In the genomic region with DNA sequence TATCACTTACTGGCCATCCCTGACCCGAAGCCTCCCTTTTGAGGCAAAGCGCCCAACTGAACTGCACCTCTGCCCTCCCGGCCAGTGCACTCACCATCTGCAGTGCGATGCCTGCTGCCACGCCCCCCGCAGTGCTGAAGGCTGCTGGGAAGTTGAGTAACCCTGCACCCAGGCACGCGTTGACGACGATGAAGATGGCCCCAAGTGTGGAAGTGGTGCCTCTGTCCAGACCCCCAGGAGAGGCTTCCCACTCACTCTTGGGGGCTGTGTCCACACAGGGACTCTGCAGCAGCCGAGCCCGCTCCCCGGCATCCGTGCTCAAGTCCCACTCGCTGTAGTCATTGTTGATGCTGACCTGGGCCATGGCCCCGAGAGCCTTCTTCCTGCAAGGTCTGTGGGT, we compare ENCODE assay signal across 24 cellular contexts. TPM values are rescaled to one million over a fixed set of nuclear protein-coding genes. Genes with fewer than 3 reads are reported as not detected.
DNase-seq lines count a peak whose midpoint lies in the region; ATAC-seq, FAIRE-seq and TF ChIP-seq lines count a peak whose summit lies in the region.
"Had no signal": no experiment of that assay in that cellular context is flagged by ENCODE, and none has a peak within 500 bp of the region (broad histone marks: within the 10 kb centered on the region; RNA-seq: fewer than 3 reads in every experiment).

No MANE protein-coding gene starts in this region.

- no peak for TF ChIP-seq RAD21 in H1 (IDR thresholded peaks at IDR 0.05 in 1 of 2, conservative IDR thresholded peaks at IDR 0.05 in 1 of 2; ENCODE audit: low read depth in 2 of 2, low read length in 2 of 2)

- H3K36me3 ChIP-seq in H1 (ENCODE audit: control insufficient read depth in 2 of 4, insufficient read depth in 4 of 4, low read length in 3 of 4) (peaks cover 2 to 22% (median 8%) of the 10 kb centered on the region in 4 experiments; a peak in 4 of 8 replicates), osteoblast (ENCODE audit: insufficient read depth, low read length) (peaks cover 47% of the 10 kb centered on the region)
- H3K36me3 ChIP-seq: BE2C had no signal

- no peak overlapping the region for H2BK12ac ChIP-seq in H1 (ENCODE audit: low read depth, low read length)

- CTCF ChIA-PET in H1 (lab: Charles Lee; ENCODE audit: partially characterized antibody) = interaction anchor here (2.1 kb wide), 1 partner anchor 76 kb away, joined by 6 read pairs; no protein-coding TSS in a partner anchor

- H3K14ac ChIP-seq in H1 (ENCODE audit: insufficient read length) = no peak overlapping the region

- H3K79me2 ChIP-seq in H1 (ENCODE audit: control insufficient read depth in 1 of 2, insufficient read depth in 2 of 2, low read length in 2 of 2) (no peaks in the 10 kb centered on the region; a peak in 1 of 4 replicates), osteoblast (ENCODE audit: insufficient read depth, low read length) (peaks cover 41% of the 10 kb centered on the region)

- H2AFZ ChIP-seq in H1 (ENCODE audit: low read length) (no peak overlapping the region), osteoblast (ENCODE audit: low read length) (no peak overlapping the region)
- H2AFZ ChIP-seq: GM23338 had no signal

- H3K23ac ChIP-seq in H1 (ENCODE audit: insufficient read length) = no peak overlapping the region

- H3K27me3 ChIP-seq in H1 (replicated peaks in 1 of 4; ENCODE audit: control insufficient read depth in 3 of 4, extremely low read depth in 1 of 4, insufficient read depth in 3 of 4, low read length in 3 of 4) (no peaks in the 10 kb centered on the region), osteoblast (ENCODE audit: insufficient read depth, low read length) (no peaks in the 10 kb centered on the region)
- H3K27me3 ChIP-seq: BE2C; BLaER1 treated with 17β-estradiol and CSF1 and Interleukin-3, amounts not matched to agents 10 nM and 100 nM had no signal

- no peak for TF ChIP-seq EP300 in H1 (IDR thresholded peaks at IDR 0.05; ENCODE audit: borderline replicate concordance in 1 of 2, low read depth in 2 of 2, low read length in 2 of 2)

- H4K91ac ChIP-seq in H1 (replicated peaks; ENCODE audit: insufficient read length, low read length) = no peak overlapping the region

- no peak overlapping the region for H3K56ac ChIP-seq in H1 (replicated peaks; ENCODE audit: insufficient read length, low read depth, low read length)

- WGBS in H1 (ENCODE audit: extremely low coverage in 1 of 2, insufficient coverage in 1 of 2, insufficient read length in 1 of 2, insufficient replicate concordance in 2 of 2, low coverage in 1 of 2, low lambda C conversion rate in 2 of 2, missing lambda C conversion rate in 1 of 2), 2 experiments = 96% methylated on average over 16 of the region's 16 CpGs; no CpG with 5 or more reads in 1 of the 2 experiments

- peak overlapping the region; percentile 35; the same call in 1 of the 2 replicates for H4K8ac ChIP-seq in H1 (ENCODE audit: extremely low read depth, insufficient read depth, low read length)

- no peak overlapping the region for H2BK15ac ChIP-seq in H1 (ENCODE audit: low read length)

- H2BK20ac ChIP-seq in H1 (ENCODE audit: low read length) = no peak overlapping the region

- H3K4me3 ChIP-seq in H1 (ENCODE audit: extremely low read depth in 1 of 4, insufficient read depth in 2 of 4, low read depth in 3 of 4, low read length in 4 of 4) = no peak overlapping the region
- no peak overlapping the region for H3K4me3 ChIP-seq in osteoblast (ENCODE audit: insufficient read depth, low read length)
- H3K4me3 ChIP-seq: BLaER1 treated with 17β-estradiol and CSF1 and Interleukin-3, amounts not matched to agents 10 nM and 100 nM; GM12878; GM23338 had no signal

- H3K27ac ChIP-seq in H1 (ENCODE audit: low read depth, low read length) (no peak overlapping the region), osteoblast (ENCODE audit: low read depth, low read length) (no peak overlapping the region)
- H3K27ac ChIP-seq: 22Rv1; BLaER1 treated with 17β-estradiol and CSF1 and Interleukin-3, amounts not matched to agents 10 nM and 100 nM had no signal

- no peak for FAIRE-seq in H1 (lab: Jason Lieb, UNC)
- FAIRE-seq: A204.1, D721Med, GM12878, H54 had no signal

- H3K79me1 ChIP-seq in H1 (ENCODE audit: low read depth, low read length) = peaks cover 3% of the 10 kb centered on the region; the same call in 1 of the 2 replicates

- H3K4ac ChIP-seq in H1 (replicated peaks; ENCODE audit: insufficient read length, low read depth, low read length) = no peak overlapping the region

- peaks cover 8% of the 10 kb centered on the region; the same call in 1 of the 2 replicates for H3K23me2 ChIP-seq in H1 (ENCODE audit: low read depth, low read length)

- H2AK5ac ChIP-seq in H1 (ENCODE audit: low read depth, low read length) = no peak overlapping the region

- H3K9me3 ChIP-seq in H1 (ENCODE audit: insufficient read depth in 2 of 2, low read depth in 1 of 2, low read length in 1 of 2) (no peaks in the 10 kb centered on the region), osteoblast (ENCODE audit: low read depth, low read length) (no peaks in the 10 kb centered on the region)
- H3K9me3 ChIP-seq: BE2C; BLaER1 treated with 17β-estradiol and CSF1 and Interleukin-3, amounts not matched to agents 10 nM and 100 nM had no signal

- H4K20me1 ChIP-seq in H1 (replicated peaks in 1 of 2; ENCODE audit: control insufficient read depth in 1 of 2, insufficient read depth in 2 of 2, low read length in 2 of 2) = peaks cover 0 to 9% of the 10 kb centered on the region in 2 experiments
- H4K20me1 ChIP-seq in osteoblast (ENCODE audit: insufficient read depth, low read length) = peaks cover 16% of the 10 kb centered on the region

- POLR2A ChIA-PET in H1 (lab: Charles Lee; ENCODE audit: partially characterized antibody) = interaction anchor here (1.1 to 1.4 kb wide), 2 partner anchors 13 to 76 kb away, joined by 3 read pairs; no protein-coding TSS in a partner anchor

- H4K5ac ChIP-seq in H1 (ENCODE audit: insufficient read length, low read depth, low read length) = no peak overlapping the region

- no peak overlapping the region for H2BK120ac ChIP-seq in H1 (replicated peaks; ENCODE audit: low read depth, low read length)

- TF ChIP-seq CTCF in H1 (IDR thresholded peaks at IDR 0.05; ENCODE audit: control extremely low read depth in 1 of 3, insufficient read depth in 1 of 3, low read depth in 1 of 3, low read length in 3 of 3) (no peak), osteoblast (IDR thresholded peaks at IDR 0.05; ENCODE audit: extremely low read depth, low read depth, low read length) (no peak)

- H3K4me1 ChIP-seq in H1 (replicated peaks in 1 of 4; ENCODE audit: control insufficient read depth in 3 of 4, insufficient read depth in 4 of 4, low read length in 3 of 4) (peaks cover 0 to 7% (median 2%) of the 10 kb centered on the region in 4 experiments; a peak in 5 of 7 replicates), osteoblast (ENCODE audit: insufficient read depth, low read length) (peaks cover 12% of the 10 kb centered on the region)
- H3K4me1 ChIP-seq: BE2C had no signal

- no peak overlapping the region for H3K4me2 ChIP-seq in H1 (ENCODE audit: insufficient read depth in 1 of 2, low read depth in 2 of 2, low read length in 2 of 2)
- H3K4me2 ChIP-seq in osteoblast (ENCODE audit: insufficient read depth, low read length) = no peak overlapping the region
- H3K4me2 ChIP-seq: GM23338 had no signal

- ATAC-seq in left lobe of liver (peak; percentile 22), HG02938 (IDR thresholded peaks at IDR 0.05; ENCODE audit: unreplicated experiment) (no peak)
- ATAC-seq: GM12878, GM23338 had no signal

- no peak overlapping the region for H2BK5ac ChIP-seq in H1 (ENCODE audit: low read depth, low read length)

- DNase-seq in AG20443 (ENCODE audit: low spot score) = peak; percentile 5
- no peak for DNase-seq in H1 (ENCODE audit: low read depth in 1 of 2, low spot score in 2 of 2)
- DNase-seq in left lobe of liver (ENCODE audit: low spot score) = peak; percentile 50
- peak; percentile 10 for DNase-seq in osteoblast (ENCODE audit: insufficient read length, low spot score, missing footprints)
- no peak for DNase-seq in putamen (ENCODE audit: low spot score)
- no peak for DNase-seq in HK-2 (ENCODE audit: unreplicated experiment)
- no peak for DNase-seq in dedifferentiated amniotic fluid mesenchymal stem cell (ENCODE audit: extremely low spot score)
- DNase-seq: AML-193; BE2C; CD4-positive, alpha-beta T cell; CD8-positive, alpha-beta memory T cell; DMS 273 treated with DMSO at 0.1 percent for 48 hours; DMS79; EL; GDM1; HCEC 1CT had no signal

- no peak for TF ChIP-seq POLR2A in H1 (IDR thresholded peaks at IDR 0.05; ENCODE audit: control extremely low read depth in 1 of 2, low read depth in 2 of 2, low read length in 2 of 2)

- H3K18ac ChIP-seq in H1 (ENCODE audit: extremely low read depth, low read length) = no peak overlapping the region

- peak overlapping the region in 1 of 4 experiments; percentile 9; a peak in 1 of 7 replicates for H3K9ac ChIP-seq in H1 (replicated peaks in 1 of 4; ENCODE audit: extremely low read depth in 1 of 4, low read depth in 3 of 4, low read length in 3 of 4)
- H3K9ac ChIP-seq: BLaER1 treated with 17β-estradiol and CSF1 and Interleukin-3, amounts not matched to agents 10 nM and 100 nM had no signal

RNA-seq across cellular contexts. Expression of gene SLC38A7, which starts 4.8 kb away (rescaled TPM):
- total RNA-seq in H1 (2021; fragmentation: NEBNext Ultra II Directional; extraction: Animal tissue kit (Norgen Biotek cat#: 25700)) = 26.7 and 29.6 TPM in 2 replicates
- 25.4 and 28.0 TPM in 2 replicates for polyA plus RNA-seq in H1 (2011; rRNA removed)
- polyA plus RNA-seq in H1 (2011; cell fraction: cytosol; rRNA removed) = 17.5 TPM
- 30.4 TPM for polyA plus RNA-seq in H1 (2011; cell fraction: nucleus; rRNA removed)
- polyA plus RNA-seq in H1 (2012, experiment 1 of 2) = 24.0 to 27.8 TPM (median 27.0 TPM) in 4 replicates
- polyA plus RNA-seq in H1 (2012, experiment 2 of 2) = 24.8 TPM
- polyA plus RNA-seq in H1 (2013, experiment 1 of 2) = 26.2 TPM
- polyA plus RNA-seq in H1 (2013, experiment 2 of 2) = 27.8 TPM
- polyA minus RNA-seq in H1 (2011; rRNA and poly(A)+ RNA removed) = 39.4 and 49.0 TPM in 2 replicates
- 21.8 TPM for polyA minus RNA-seq in H1 (2011; cell fraction: cytosol; rRNA and poly(A)+ RNA removed)
- polyA minus RNA-seq in H1 (2011; cell fraction: nucleus; rRNA and poly(A)+ RNA removed) = 37.0 TPM
- total RNA-seq in left lobe of liver (15.0 TPM), osteoblast (65.1 and 68.4 TPM in 2 replicates)

RNA-seq across cellular contexts. Expression of gene CNOT1, which starts 50.1 kb away (rescaled TPM):
- total RNA-seq in H1 (2021; fragmentation: NEBNext Ultra II Directional; extraction: Animal tissue kit (Norgen Biotek cat#: 25700)) = 306 and 309 TPM in 2 replicates
- 198 and 319 TPM in 2 replicates for polyA plus RNA-seq in H1 (2011; rRNA removed)
- 228 TPM for polyA plus RNA-seq in H1 (2011; cell fraction: cytosol; rRNA removed)
- 262 TPM for polyA plus RNA-seq in H1 (2011; cell fraction: nucleus; rRNA removed)
- polyA plus RNA-seq in H1 (2012, experiment 1 of 2) = 221 to 295 TPM (median 283 TPM) in 4 replicates
- 11.7 TPM for polyA plus RNA-seq in H1 (2012, experiment 2 of 2)
- polyA plus RNA-seq in H1 (2013, experiment 1 of 2) = 92.1 TPM
- 88.4 TPM for polyA plus RNA-seq in H1 (2013, experiment 2 of 2)
- 1,134 and 1,705 TPM in 2 replicates for polyA minus RNA-seq in H1 (2011; rRNA and poly(A)+ RNA removed)
- 439 TPM for polyA minus RNA-seq in H1 (2011; cell fraction: cytosol; rRNA and poly(A)+ RNA removed)
- polyA minus RNA-seq in H1 (2011; cell fraction: nucleus; rRNA and poly(A)+ RNA removed) = 471 TPM
- total RNA-seq in left lobe of liver (63.6 TPM), osteoblast (114 and 122 TPM in 2 replicates)

RNA-seq across cellular contexts. Expression of gene GOT2, which starts 54.4 kb away (rescaled TPM):
- 218 and 223 TPM in 2 replicates for total RNA-seq in H1 (2021; fragmentation: NEBNext Ultra II Directional; extraction: Animal tissue kit (Norgen Biotek cat#: 25700))
- polyA plus RNA-seq in H1 (2011; rRNA removed) = 62.9 and 69.2 TPM in 2 replicates
- polyA plus RNA-seq in H1 (2011; cell fraction: cytosol; rRNA removed) = 71.8 TPM
- 75.4 TPM for polyA plus RNA-seq in H1 (2011; cell fraction: nucleus; rRNA removed)
- polyA plus RNA-seq in H1 (2012, experiment 1 of 2) = 163 to 178 TPM (median 171 TPM) in 4 replicates
- 179 TPM for polyA plus RNA-seq in H1 (2012, experiment 2 of 2)
- polyA plus RNA-seq in H1 (2013, experiment 1 of 2) = 135 TPM
- 128 TPM for polyA plus RNA-seq in H1 (2013, experiment 2 of 2)
- polyA minus RNA-seq in H1 (2011; rRNA and poly(A)+ RNA removed) = 95.2 and 112 TPM in 2 replicates
- 169 TPM for polyA minus RNA-seq in H1 (2011; cell fraction: cytosol; rRNA and poly(A)+ RNA removed)
- 60.1 TPM for polyA minus RNA-seq in H1 (2011; cell fraction: nucleus; rRNA and poly(A)+ RNA removed)
- total RNA-seq in left lobe of liver (187 TPM), osteoblast (19.2 and 21.4 TPM in 2 replicates)

Comparison
In these comparisons a context has a peak if more than half of its experiments do, and no peak if none do; other contexts are left out.
1. DNase-seq: peak in AG20443 (single experiment), left lobe of liver (single experiment) and osteoblast (single experiment); none in H1 (0 of 2), putamen (single experiment), HK-2 (single experiment) and dedifferentiated amniotic fluid mesenchymal stem cell (single experiment).